27 cellular contexts compared by ENCODE assay signal in the genomic region with DNA sequence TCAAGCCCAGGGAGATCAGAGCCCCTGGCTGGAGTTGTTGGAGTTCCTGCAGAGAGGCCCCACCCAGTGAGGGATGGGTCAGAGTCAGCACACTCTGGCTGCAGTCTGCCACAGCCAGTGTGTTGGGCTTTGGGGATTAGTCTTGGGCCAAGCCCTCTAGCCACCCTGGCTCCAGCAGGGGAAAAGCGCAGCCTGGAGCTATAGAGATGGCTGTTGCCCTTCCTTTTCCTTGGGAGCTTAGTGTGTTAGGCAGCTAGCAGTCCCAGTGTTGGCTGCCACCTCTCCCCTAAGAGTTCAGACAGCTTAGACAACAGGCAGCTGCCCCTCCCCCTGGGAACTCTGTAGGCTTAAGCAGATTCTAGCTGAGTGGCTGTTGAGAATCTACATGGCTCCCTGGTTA. TPM values are rescaled to one million over a fixed set of nuclear protein-coding genes. Genes with fewer than 3 reads are reported as not detected.
"Had no signal": no experiment of that assay in that cellular context is flagged by ENCODE, and none has a peak within 500 bp of the region (broad histone marks: within the 10 kb centered on the region; RNA-seq: fewer than 3 reads in every experiment).

No MANE protein-coding gene starts in this region.

- H3K36me3 Mint-ChIP-seq: stimulated activated memory B cell treated with anti-CD40 and anti-IgM and Interleukin-4, amounts not matched to agents 10 μg/mL and 1 μg/mL and 100 μg/mL, for 72 hours had no signal

- H3K9ac ChIP-seq: parathyroid adenoma had no signal

- H3K4me3 ChIP-seq: heart left ventricle, left lung, lung, psoas muscle, right lobe of liver, smooth muscle cell, transverse colon, upper lobe of right lung had no signal

- H3K79me2 ChIP-seq: parathyroid adenoma had no signal

- H3K27me3 Mint-ChIP-seq: stimulated activated naive CD8-positive, alpha-beta T cell treated with anti-CD3 and anti-CD28 coated beads, Interleukin-15, amount 100 ng/mL, for 72 hours had no signal

- DNase-seq: heart left ventricle; hypothalamus; immature natural killer cell; kidney; left colon; left lung; mesendoderm; naive B cell; natural killer cell; nephron progenitor cell; nucleus accumbens; psoas muscle; right lobe of liver; stimulated activated CD4-positive, alpha-beta T cell treated with anti-CD3 and anti-CD28 coated beads, Interleukin-1b, Interleukin-23, amount 100 ng/mL, for 48 hours; stimulated activated CD4-positive, alpha-beta T cell treated with anti-CD3 and anti-CD28 coated beads, Interleukin-2, amount 100 ng/mL, for 48 hours; stimulated activated CD4-positive, alpha-beta T cell treated with anti-CD3 and anti-CD28 coated beads, Interleukin-4, amount 100 ng/mL, for 4 hours; stimulated activated CD8-positive, alpha-beta memory T cell treated with anti-CD3 and anti-CD28 coated beads, Interleukin-4, amount 100 ng/mL, for 48 hours; stimulated activated naive CD4-positive, alpha-beta T cell treated with Interleukin-2 at 50 U/mL for 16 hours; stimulated activated naive CD8-positive, alpha-beta T cell treated with anti-CD3 and anti-CD28 coated beads, Interleukin-15, amount 100 ng/mL, for 72 hours; transverse colon; upper lobe of right lung had no signal

- H3K4me1 Mint-ChIP-seq: immature natural killer cell; naive B cell; natural killer cell; stimulated activated memory B cell treated with anti-CD40 and anti-IgM and Interleukin-4, amounts not matched to agents 10 μg/mL and 1 μg/mL and 100 μg/mL, for 72 hours; stimulated activated naive CD8-positive, alpha-beta T cell treated with anti-CD3 and anti-CD28 coated beads, Interleukin-15, amount 100 ng/mL, for 72 hours had no signal

- H3K27me3 ChIP-seq: heart left ventricle, left lung, right lobe of liver, transverse colon, upper lobe of right lung had no signal

- H3K36me3 ChIP-seq: heart left ventricle, left lung, right lobe of liver, transverse colon, upper lobe of right lung had no signal

- H3K9me3 ChIP-seq: right lobe of liver, transverse colon, upper lobe of right lung had no signal

- H3K27ac Mint-ChIP-seq: immature natural killer cell; mesothelial cell of epicardium; naive B cell; natural killer cell; nephron progenitor cell; stimulated activated memory B cell treated with anti-CD40 and anti-IgM and Interleukin-4, amounts not matched to agents 10 μg/mL and 1 μg/mL and 100 μg/mL, for 72 hours; stimulated activated naive CD8-positive, alpha-beta T cell treated with anti-CD3 and anti-CD28 coated beads, Interleukin-15, amount 100 ng/mL, for 72 hours had no signal

- H3K4me1 ChIP-seq: left lung, parathyroid adenoma, psoas muscle, right lobe of liver, upper lobe of right lung had no signal

- H3K4me3 Mint-ChIP-seq: immature natural killer cell; mesothelial cell of epicardium; naive B cell; natural killer cell; nephron progenitor cell; stimulated activated memory B cell treated with anti-CD40 and anti-IgM and Interleukin-4, amounts not matched to agents 10 μg/mL and 1 μg/mL and 100 μg/mL, for 72 hours; stimulated activated naive CD8-positive, alpha-beta T cell treated with anti-CD3 and anti-CD28 coated beads, Interleukin-15, amount 100 ng/mL, for 72 hours had no signal

- H3K27ac ChIP-seq: heart left ventricle, left lung, parathyroid adenoma, psoas muscle, right lobe of liver, transverse colon, upper lobe of right lung had no signal

- H3K4me2 ChIP-seq: smooth muscle cell had no signal

- H2AFZ ChIP-seq: parathyroid adenoma had no signal

- ATAC-seq: heart left ventricle; left colon; left lung; natural killer cell; psoas muscle; right lobe of liver; stimulated activated memory B cell treated with anti-CD40 and anti-IgM and Interleukin-4, amounts not matched to agents 10 μg/mL and 1 μg/mL and 100 μg/mL, for 72 hours; stimulated activated naive CD8-positive, alpha-beta T cell treated with anti-CD3 and anti-CD28 coated beads, Interleukin-15, amount 100 ng/mL, for 72 hours; upper lobe of right lung had no signal

RNA-seq across cellular contexts. Expression of gene DPT, which starts 45.1 kb away (rescaled TPM):
- total RNA-seq: mononuclear cell, natural killer cell had no signal
